Comparison of ENCODE assay signal across 1 cellular context in genomic region chrX:54248309-54248708, GRCh38.
TF ChIP-seq lines count a peak whose summit lies in the region.

No MANE protein-coding gene starts in this region.

TF ChIP-seq in GM23338, 12 proteins besides CTCF, POLR2A, EP300 and RAD21 (continued from another document):
- no peak for TF ChIP-seq ZNF462 (CRISPR knock-in tag; IDR thresholded peaks at IDR 0.05)
- no peak for TF ChIP-seq REST (IDR thresholded peaks at IDR 0.05; ENCODE audit: unreplicated experiment)
- no peak for TF ChIP-seq EZH2phosphoT487 (IDR thresholded peaks at IDR 0.05; ENCODE audit: unreplicated experiment)
- TF ChIP-seq ZNF331 (CRISPR knock-in tag; IDR thresholded peaks at IDR 0.05; ENCODE audit: low read depth), result no peak
- TF ChIP-seq CREB1 (CRISPR knock-in tag; IDR thresholded peaks at IDR 0.05; ENCODE audit: low read depth), result no peak
- no peak for TF ChIP-seq JUNB (IDR thresholded peaks at IDR 0.05; ENCODE audit: unreplicated experiment)
TF ChIP-seq in GM23338: peak in this region for 0.
